3 cellular contexts compared by ENCODE assay signal in genomic region chr9:136501686-136502085, GRCh38.
"Had no signal": no experiment of that assay in that cellular context is flagged by ENCODE, and none has a peak within 500 bp of the region (broad histone marks: within the 10 kb centered on the region; RNA-seq: fewer than 3 reads in every experiment).

No MANE protein-coding gene starts in this region.

- DNase-seq: GDM1, GF-D8 had no signal

- ATAC-seq: GM12878 had no signal
